ENCODE assay signal across 24 cellular contexts in the genomic region with DNA sequence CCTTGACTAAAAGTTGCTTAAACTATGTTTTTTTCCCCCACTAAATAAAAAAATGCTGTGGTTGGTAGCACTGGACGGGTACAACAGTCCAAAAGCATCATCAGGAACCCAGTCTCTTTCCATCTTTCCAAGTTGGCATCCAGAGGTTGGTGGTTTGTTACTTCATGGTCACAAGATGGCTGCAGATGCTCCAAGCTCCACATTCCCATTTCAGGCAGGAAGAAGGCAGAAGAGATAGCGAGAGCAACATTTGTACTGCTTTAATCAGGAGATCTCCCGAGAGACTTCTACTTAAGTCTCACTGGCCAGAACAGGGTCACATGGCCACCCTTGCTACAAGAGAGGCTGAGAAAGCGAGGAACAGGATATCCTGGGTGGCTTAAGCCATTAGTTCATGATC.
DNase-seq lines count a peak whose midpoint lies in the region; ATAC-seq, FAIRE-seq and TF ChIP-seq lines count a peak whose summit lies in the region.
"Had no signal": no experiment of that assay in that cellular context is flagged by ENCODE, and none has a peak within 500 bp of the region (broad histone marks: within the 10 kb centered on the region; RNA-seq: fewer than 3 reads in every experiment).

No MANE protein-coding gene starts in this region.

- no peak for TF ChIP-seq EP300 in K562 (IDR thresholded peaks at IDR 0.05; ENCODE audit: low read length)

- no peak overlapping the region for H2AFZ ChIP-seq in DND-41 (ENCODE audit: low read depth, low read length)
- H2AFZ ChIP-seq in K562 (ENCODE audit: low read depth, low read length) = peak overlapping the region; percentile 41

- intact Hi-C loops in K562 (cut with micrococcal nuclease) = loop anchor here (2.0 kb wide), 1 partner anchor 20 kb away; no protein-coding TSS in a partner anchor
- intact Hi-C loops in vagina (cut with DNase I) = no loop called here
- intact Hi-C loops in body of pancreas (cut with DNase I) = no loop called here

- no peak for DNase-seq in DND-41
- DNase-seq in GM12865 (ENCODE audit: low read depth) = peak; percentile 10
- DNase-seq in K562 (ENCODE audit: extremely low read depth in 1 of 4, low spot score in 3 of 4) = no peak
- no peak for DNase-seq in vagina (ENCODE audit: extremely low spot score in 2 of 2)
- DNase-seq in body of pancreas = no peak
- DNase-seq: AML-193; BE2C; C1 segment of cervical spinal cord; CD4-positive, alpha-beta memory T cell; CD4-positive, CD25-positive, alpha-beta regulatory T cell; CD8-positive, alpha-beta memory T cell; COR-L47; DMS 273 treated with DMSO at 0.1 percent for 48 hours; DMS153; DMS53; DMS79; EL; GDM1 had no signal

- H3K9me3 ChIP-seq in DND-41 (ENCODE audit: insufficient read depth, low read length, severe bottlenecking) (no peaks in the 10 kb centered on the region), K562 (replicated peaks; ENCODE audit: control insufficient read depth, insufficient read depth, low read depth, low read length) (no peaks in the 10 kb centered on the region; the same call in 1 of the 2 replicates), vagina (no peaks in the 10 kb centered on the region), body of pancreas (no peaks in the 10 kb centered on the region)
- H3K9me3 ChIP-seq: A549, BE2C had no signal

- H4K20me1 ChIP-seq in DND-41 (ENCODE audit: insufficient read depth, low read length) = peaks cover 4% of the 10 kb centered on the region; the same call in 1 of the 2 replicates
- H4K20me1 ChIP-seq in K562 (replicated peaks; ENCODE audit: control insufficient read depth, insufficient read depth, low read length) = no peaks in the 10 kb centered on the region
- H4K20me1 ChIP-seq: BLaER1 had no signal

- H3K79me2 ChIP-seq in DND-41 (ENCODE audit: insufficient read depth, low read length) = no peaks in the 10 kb centered on the region
- no peaks in the 10 kb centered on the region for H3K79me2 ChIP-seq in K562 (ENCODE audit: control insufficient read depth, insufficient read depth, low read length)

- no peak overlapping the region for H3K4me2 ChIP-seq in DND-41 (ENCODE audit: insufficient read depth, low read length)
- no peak overlapping the region for H3K4me2 ChIP-seq in K562 (ENCODE audit: insufficient read depth, low read length)
- H3K4me2 ChIP-seq: A549, BLaER1 had no signal

- H3K4me3 ChIP-seq in DND-41 (ENCODE audit: low read depth in 1 of 2, low read length in 2 of 2) = no peak overlapping the region
- H3K4me3 ChIP-seq in GM12865 (ENCODE audit: low read depth, low read length) = no peak overlapping the region
- no peak overlapping the region for H3K4me3 ChIP-seq in K562
- no peak overlapping the region for H3K4me3 ChIP-seq in vagina
- H3K4me3 ChIP-seq in body of pancreas = no peak overlapping the region
- H3K4me3 ChIP-seq: A549, BLaER1 had no signal

- FAIRE-seq in K562 (lab: Jason Lieb, UNC) = no peak
- FAIRE-seq: A549, GM12891, GM19239 had no signal

- no peak overlapping the region for H3K9ac ChIP-seq in DND-41 (ENCODE audit: low read depth, low read length)
- H3K9ac ChIP-seq in K562 (ENCODE audit: insufficient read depth in 1 of 2, low read depth in 2 of 2, low read length in 2 of 2) = no peak overlapping the region
- H3K9ac ChIP-seq: BLaER1 had no signal

- 0 out of 3 replicates have a peak, but pooled peaks have one; percentile 37 for ATAC-seq in DND-41 (ENCODE audit: insufficient read depth, low read depth)
- no peak for ATAC-seq in K562
- no peak for ATAC-seq in HG03439 (IDR thresholded peaks at IDR 0.05; ENCODE audit: unreplicated experiment)
- ATAC-seq in body of pancreas = no peak
- ATAC-seq: A549 had no signal

- no peaks in the 10 kb centered on the region for H3K9me1 ChIP-seq in K562 (ENCODE audit: control insufficient read depth, insufficient read depth, low read length)

- BruUV-seq in K562 (replicated peaks; lab: Mats Ljungman, UMichigan) = no TSS peak

- POLR2A ChIA-PET in K562 (lab: Yijun Ruan, JAX) = interaction anchor here (0.6 to 1.5 kb wide), 3 partner anchors 56 to 95 kb away, joined by 3 to 4 read pairs (median 3); no protein-coding TSS in a partner anchor

- CTCF ChIA-PET in K562 (lab: Yijun Ruan, JAX; ENCODE audit: low intra/inter-chr PET ratio) = no interaction called here

- TF ChIP-seq CTCF in DND-41 (IDR thresholded peaks at IDR 0.05; ENCODE audit: borderline replicate concordance, extremely low read depth, low read length, poor library complexity, severe bottlenecking) (no peak), GM12865 (IDR thresholded peaks at IDR 0.05; ENCODE audit: insufficient read depth, low read depth, low read length, missing control alignments) (no peak), K562 (IDR thresholded peaks at IDR 0.05 in 2 of 3, conservative IDR thresholded peaks at IDR 0.05 in 1 of 3; ENCODE audit: insufficient read depth in 2 of 3, low read depth in 1 of 3, low read length in 3 of 3) (no peak), vagina (IDR thresholded peaks at IDR 0.05) (no peak), body of pancreas (IDR thresholded peaks at IDR 0.05) (no peak)

- no peaks in the 10 kb centered on the region for H3K4me1 ChIP-seq in DND-41 (ENCODE audit: insufficient read depth, low read length)
- peaks cover 4 to 9% of the 10 kb centered on the region in 2 experiments; a peak in 4 of 5 replicates for H3K4me1 ChIP-seq in K562 (replicated peaks in 1 of 2; ENCODE audit: control insufficient read depth in 2 of 2, insufficient read depth in 2 of 2, low read length in 2 of 2)
- H3K4me1 ChIP-seq in vagina = no peaks in the 10 kb centered on the region
- no peaks in the 10 kb centered on the region for H3K4me1 ChIP-seq in body of pancreas
- H3K4me1 ChIP-seq: A549, BE2C had no signal

- in situ Hi-C loops in K562 (cut with MboI) = no loop called here

- no peak for TF ChIP-seq RAD21 in K562 (CRISPR knock-in tag; conservative IDR thresholded peaks at IDR 0.05 in 1 of 2, IDR thresholded peaks at IDR 0.05 in 1 of 2)

- H3K27me3 ChIP-seq in DND-41 (ENCODE audit: insufficient read depth, low read length, poor library complexity) (no peaks in the 10 kb centered on the region), K562 (ENCODE audit: control insufficient read depth in 2 of 2, insufficient read depth in 2 of 2, low read length in 2 of 2) (peaks cover 0 to 3% of the 10 kb centered on the region in 2 experiments; a peak in 2 of 5 replicates), vagina (no peaks in the 10 kb centered on the region), body of pancreas (no peaks in the 10 kb centered on the region)
- H3K27me3 ChIP-seq: BE2C, BLaER1 had no signal

- WGBS in K562 (ENCODE audit: insufficient coverage, low coverage, missing lambda C conversion rate) = 28% methylated on average over 4 of the region's 4 CpGs
- 64 to 83% methylated on average over 4 of the region's 4 CpGs for WGBS in body of pancreas, 2 donors

- H3K27ac ChIP-seq in DND-41 (ENCODE audit: low read length) = no peak overlapping the region
- no peak overlapping the region for H3K27ac ChIP-seq in K562 (ENCODE audit: extremely low read depth, low read depth, low read length)
- H3K27ac ChIP-seq in vagina = no peak overlapping the region
- H3K27ac ChIP-seq in body of pancreas = no peak overlapping the region
- H3K27ac ChIP-seq: 22Rv1, A549, BLaER1 had no signal

- H3K36me3 ChIP-seq in DND-41 (ENCODE audit: insufficient read depth, low read length) (no peaks in the 10 kb centered on the region), K562 (ENCODE audit: control insufficient read depth, insufficient read depth, low read length) (no peaks in the 10 kb centered on the region), vagina (no peaks in the 10 kb centered on the region), body of pancreas (replicated peaks in 1 of 2; ENCODE audit: insufficient read depth in 1 of 2, low read depth in 2 of 2) (no peaks in the 10 kb centered on the region)
- H3K36me3 ChIP-seq: BE2C, BLaER1 had no signal

- no peak for TF ChIP-seq POLR2A in K562 (conservative IDR thresholded peaks at IDR 0.05)
- no peak for TF ChIP-seq POLR2A in vagina (IDR thresholded peaks at IDR 0.05)
- TF ChIP-seq POLR2A in body of pancreas (IDR thresholded peaks at IDR 0.05) = no peak

TF ChIP-seq in K562, 482 proteins besides CTCF, POLR2A, EP300 and RAD21:
- TF ChIP-seq RBM25 (IDR thresholded peaks at IDR 0.05; ENCODE audit: low read depth, low read length, severe bottlenecking) (peak; percentile 89), RAD51 (IDR thresholded peaks at IDR 0.05; ENCODE audit: borderline replicate concordance, low read depth) (peak; percentile 36; the same call in 1 of the 2 replicates), RBM15 (IDR thresholded peaks at IDR 0.05; ENCODE audit: insufficient read depth, low read length) (no peak), HLTF (IDR thresholded peaks at IDR 0.05) (peak; percentile 72; the same call in 1 of the 2 replicates), BCOR (IDR thresholded peaks at IDR 0.05) (0 out of 2 replicates have a peak, but pooled peaks have one; percentile 57), ASH1L (IDR thresholded peaks at IDR 0.05; ENCODE audit: borderline replicate concordance, low read depth, partially characterized antibody) (no peak), USF2 (CRISPR knock-in tag; IDR thresholded peaks at IDR 0.05) (peak; percentile 74), EP400 (IDR thresholded peaks at IDR 0.05) (no peak), SMARCA5 (IDR thresholded peaks at IDR 0.05) (0 out of 2 replicates have a peak, but pooled peaks have one; percentile 22)
- TF ChIP-seq, protein P1, sequence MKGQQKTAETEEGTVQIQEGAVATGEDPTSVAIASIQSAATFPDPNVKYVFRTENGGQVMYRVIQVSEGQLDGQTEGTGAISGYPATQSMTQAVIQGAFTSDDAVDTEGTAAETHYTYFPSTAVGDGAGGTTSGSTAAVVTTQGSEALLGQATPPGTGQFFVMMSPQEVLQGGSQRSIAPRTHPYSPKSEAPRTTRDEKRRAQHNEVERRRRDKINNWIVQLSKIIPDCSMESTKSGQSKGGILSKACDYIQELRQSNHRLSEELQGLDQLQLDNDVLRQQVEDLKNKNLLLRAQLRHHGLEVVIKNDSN (CRISPR knock-in tag; IDR thresholded peaks at IDR 0.05) = peak; percentile 20; the same call in 1 of the 2 replicates
